In genomic region chr5:75049581-75050274, GRCh38 we compare ENCODE assay signal across 1 cellular context.
TF ChIP-seq lines count a peak whose summit lies in the region.

No MANE protein-coding gene starts in this region.

TF ChIP-seq in HepG2, 621 proteins besides CTCF, POLR2A, EP300 and RAD21 (continued from another document):
- TF ChIP-seq, protein P1, sequence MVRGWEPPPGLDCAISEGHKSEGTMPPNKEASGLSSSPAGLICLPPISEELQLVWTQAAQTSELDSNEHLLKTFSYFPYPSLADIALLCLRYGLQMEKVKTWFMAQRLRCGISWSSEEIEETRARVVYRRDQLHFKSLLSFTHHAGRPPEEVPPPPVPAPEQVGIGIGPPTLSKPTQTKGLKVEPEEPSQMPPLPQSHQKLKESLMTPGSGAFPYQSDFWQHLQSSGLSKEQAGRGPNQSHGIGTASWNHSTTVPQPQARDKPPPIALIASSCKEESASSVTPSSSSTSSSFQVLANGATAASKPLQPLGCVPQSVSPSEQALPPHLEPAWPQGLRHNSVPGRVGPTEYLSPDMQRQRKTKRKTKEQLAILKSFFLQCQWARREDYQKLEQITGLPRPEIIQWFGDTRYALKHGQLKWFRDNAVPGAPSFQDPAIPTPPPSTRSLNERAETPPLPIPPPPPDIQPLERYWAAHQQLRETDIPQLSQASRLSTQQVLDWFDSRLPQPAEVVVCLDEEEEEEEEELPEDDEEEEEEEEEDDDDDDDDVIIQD (CRISPR knock-in tag; IDR thresholded peaks at IDR 0.05; ENCODE audit: low read depth), result 0 out of 2 replicates have a peak, but pooled peaks have one; percentile 22
- TF ChIP-seq, protein P2, sequence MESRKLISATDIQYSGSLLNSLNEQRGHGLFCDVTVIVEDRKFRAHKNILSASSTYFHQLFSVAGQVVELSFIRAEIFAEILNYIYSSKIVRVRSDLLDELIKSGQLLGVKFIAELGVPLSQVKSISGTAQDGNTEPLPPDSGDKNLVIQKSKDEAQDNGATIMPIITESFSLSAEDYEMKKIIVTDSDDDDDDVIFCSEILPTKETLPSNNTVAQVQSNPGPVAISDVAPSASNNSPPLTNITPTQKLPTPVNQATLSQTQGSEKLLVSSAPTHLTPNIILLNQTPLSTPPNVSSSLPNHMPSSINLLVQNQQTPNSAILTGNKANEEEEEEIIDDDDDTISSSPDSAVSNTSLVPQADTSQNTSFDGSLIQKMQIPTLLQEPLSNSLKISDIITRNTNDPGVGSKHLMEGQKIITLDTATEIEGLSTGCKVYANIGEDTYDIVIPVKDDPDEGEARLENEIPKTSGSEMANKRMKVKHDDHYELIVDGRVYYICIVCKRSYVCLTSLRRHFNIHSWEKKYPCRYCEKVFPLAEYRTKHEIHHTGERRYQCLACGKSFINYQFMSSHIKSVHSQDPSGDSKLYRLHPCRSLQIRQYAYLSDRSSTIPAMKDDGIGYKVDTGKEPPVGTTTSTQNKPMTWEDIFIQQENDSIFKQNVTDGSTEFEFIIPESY (CRISPR knock-in tag; IDR thresholded peaks at IDR 0.05), result peak; percentile 30; the same call in 1 of the 2 replicates
- peak; percentile 52; the same call in 1 of the 2 replicates for TF ChIP-seq ZMYM3 (CRISPR knock-in tag; IDR thresholded peaks at IDR 0.05)
- TF ChIP-seq CEBPG (CRISPR knock-in tag; IDR thresholded peaks at IDR 0.05), result peak; percentile 89
- TF ChIP-seq CBX5 (CRISPR knock-in tag; IDR thresholded peaks at IDR 0.05; ENCODE audit: borderline replicate concordance), result peak; percentile 67; the same call in 1 of the 2 replicates
- 0 out of 2 replicates have a peak, but pooled peaks have one; percentile 35 for TF ChIP-seq CBFB (CRISPR knock-in tag; IDR thresholded peaks at IDR 0.05)
- peak; percentile 72 for TF ChIP-seq TEAD3 (CRISPR knock-in tag; optimal IDR thresholded peaks at IDR 0.05; ENCODE audit: borderline replicate concordance)
- no peak for TF ChIP-seq DMAP1 (CRISPR knock-in tag; IDR thresholded peaks at IDR 0.05)
- peak; percentile 46; the same call in 1 of the 2 replicates for TF ChIP-seq FOXK1 (CRISPR knock-in tag; IDR thresholded peaks at IDR 0.05; ENCODE audit: borderline replicate concordance, low read depth)
- TF ChIP-seq, protein P3, sequence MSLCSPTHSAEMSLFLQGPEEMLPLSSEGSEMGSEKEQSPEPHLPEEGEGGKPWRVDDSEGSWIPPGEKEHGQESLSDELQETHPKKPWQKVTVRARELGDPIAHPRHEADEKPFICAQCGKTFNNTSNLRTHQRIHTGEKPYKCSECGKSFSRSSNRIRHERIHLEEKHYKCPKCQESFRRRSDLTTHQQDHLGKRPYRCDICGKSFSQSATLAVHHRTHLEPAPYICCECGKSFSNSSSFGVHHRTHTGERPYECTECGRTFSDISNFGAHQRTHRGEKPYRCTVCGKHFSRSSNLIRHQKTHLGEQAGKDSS (CRISPR knock-in tag; IDR thresholded peaks at IDR 0.05; ENCODE audit: borderline replicate concordance, low read depth), result 0 out of 2 replicates have a peak, but pooled peaks have one; percentile 67
- TF ChIP-seq GTF2F1 (IDR thresholded peaks at IDR 0.05; ENCODE audit: low read length), result no peak
- TF ChIP-seq SMC3 (IDR thresholded peaks at IDR 0.05; ENCODE audit: low read length), result peak; percentile 89
- no peak for TF ChIP-seq ZNF513 (CRISPR knock-in tag; conservative IDR thresholded peaks at IDR 0.05)
- 0 out of 2 replicates have a peak, but pooled peaks have one; percentile 27 for TF ChIP-seq RCOR2 (CRISPR knock-in tag; IDR thresholded peaks at IDR 0.05)
- peak; percentile 64; the same call in 1 of the 2 replicates for TF ChIP-seq HDAC2 (CRISPR knock-in tag; IDR thresholded peaks at IDR 0.05)
- TF ChIP-seq MED8 (CRISPR knock-in tag; IDR thresholded peaks at IDR 0.05; ENCODE audit: insufficient replicate concordance), result no peak
- TF ChIP-seq NR2F6 (IDR thresholded peaks at IDR 0.05), result no peak
- 0 out of 2 replicates have a peak, but pooled peaks have one; percentile 8 for TF ChIP-seq NR2F6 (CRISPR knock-in tag; IDR thresholded peaks at IDR 0.05)
- TF ChIP-seq MED1 (CRISPR knock-in tag; IDR thresholded peaks at IDR 0.05), result peak; percentile 51; the same call in 1 of the 2 replicates
- peak; percentile 58; the same call in 1 of the 2 replicates for TF ChIP-seq ADNP (CRISPR knock-in tag; IDR thresholded peaks at IDR 0.05)
- 0 out of 2 replicates have a peak, but pooled peaks have one; percentile 41 for TF ChIP-seq ZNF800 (CRISPR knock-in tag; IDR thresholded peaks at IDR 0.05)
- TF ChIP-seq ZUFSP (CRISPR knock-in tag; IDR thresholded peaks at IDR 0.05; ENCODE audit: borderline replicate concordance), result no peak
- peak; percentile 58; the same call in 1 of the 2 replicates for TF ChIP-seq ZMYM4 (CRISPR knock-in tag; IDR thresholded peaks at IDR 0.05)
